Comparison of ENCODE assay signal across 16 cellular contexts in genomic region chr9:80049096-80049495, GRCh38.
"Had no signal": no experiment of that assay in that cellular context is flagged by ENCODE, and none has a peak within 500 bp of the region (broad histone marks: within the 10 kb centered on the region; RNA-seq: fewer than 3 reads in every experiment).

No MANE protein-coding gene starts in this region.

- H3K4me3 Mint-ChIP-seq: activated naive CD4-positive, alpha-beta T cell treated with anti-CD3 and anti-CD28 coated beads, Interleukin-2, amount 50 U/mL, for 24 hours; dendritic cell treated with granulocyte-macrophage colony-stimulating factor and Interleukin-4, amounts not matched to agents 40 ng/mL and 50 ng/mL, for 4 days; effector memory CD8-positive, alpha-beta T cell; nephron; T-helper 17 cell; type B pancreatic cell had no signal

- DNase-seq: activated effector memory CD4-positive, alpha-beta T cell treated with Interleukin-2 at 50 U/mL for 16 hours; amniotic stem cell; brain microvascular endothelial cell; effector memory CD8-positive, alpha-beta T cell; hippocampal formation; left colon; stimulated activated CD4-positive, alpha-beta T cell treated with anti-CD3 and anti-CD28 coated beads, Interleukin-4, amount 100 ng/mL, for 1 hour; stimulated activated CD8-positive, alpha-beta memory T cell treated with anti-CD3 and anti-CD28 coated beads, Interleukin-4, amount 100 ng/mL, for 48 hours; stimulated activated naive CD8-positive, alpha-beta T cell treated with anti-CD3 and anti-CD28 coated beads, Interleukin-15, Interleukin-2, amounts not matched to agents 100 U/mL and 50 U/mL, for 24 hours; T-helper 17 cell had no signal

- H3K27me3 ChIP-seq: brain microvascular endothelial cell, suprapubic skin had no signal

- ATAC-seq: effector memory CD8-positive, alpha-beta T cell; left colon; stimulated activated naive CD8-positive, alpha-beta T cell treated with anti-CD3 and anti-CD28 coated beads, Interleukin-15, Interleukin-2, amounts not matched to agents 100 U/mL and 50 U/mL, for 24 hours; T-helper 17 cell had no signal

- H3K4me3 ChIP-seq: lung, suprapubic skin had no signal

- H3K4me1 Mint-ChIP-seq: activated naive CD4-positive, alpha-beta T cell treated with anti-CD3 and anti-CD28 coated beads, Interleukin-2, amount 50 U/mL, for 24 hours; nephron had no signal

- H3K4me1 ChIP-seq: suprapubic skin had no signal

- H3K27me3 Mint-ChIP-seq: dendritic cell treated with granulocyte-macrophage colony-stimulating factor and Interleukin-4, amounts not matched to agents 40 ng/mL and 50 ng/mL, for 4 days; T-helper 17 cell; type B pancreatic cell had no signal

- H3K27ac Mint-ChIP-seq: activated naive CD4-positive, alpha-beta T cell treated with anti-CD3 and anti-CD28 coated beads, Interleukin-2, amount 50 U/mL, for 24 hours; dendritic cell treated with granulocyte-macrophage colony-stimulating factor and Interleukin-4, amounts not matched to agents 40 ng/mL and 50 ng/mL, for 4 days; effector memory CD8-positive, alpha-beta T cell; nephron; T-helper 17 cell; type B pancreatic cell had no signal

- H3K36me3 ChIP-seq: brain microvascular endothelial cell, suprapubic skin had no signal

- H3K9me3 Mint-ChIP-seq: type B pancreatic cell had no signal

- H3K27ac ChIP-seq: brain microvascular endothelial cell, suprapubic skin had no signal
